14 cellular contexts compared by ENCODE assay signal in the genomic region with DNA sequence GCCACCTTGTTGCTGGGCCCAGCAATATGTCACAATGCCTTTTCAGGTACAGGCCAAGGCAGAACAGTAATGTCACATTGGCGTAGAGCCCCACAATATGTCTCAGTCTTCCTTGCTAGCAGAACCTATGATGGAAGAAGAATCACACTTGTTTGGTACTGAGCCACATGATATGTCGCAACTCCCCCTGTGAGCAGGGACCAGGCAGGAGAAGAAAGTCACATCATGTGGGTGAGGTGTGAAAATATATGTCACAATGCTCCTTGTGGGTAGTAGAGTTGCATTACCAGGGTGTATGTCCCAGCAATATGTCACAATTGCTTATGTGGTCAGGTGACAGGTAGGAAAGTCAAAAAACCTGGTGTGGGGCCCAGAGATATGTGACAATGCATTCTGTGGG. TPM values are rescaled to one million over a fixed set of nuclear protein-coding genes. Genes with fewer than 3 reads are reported as not detected.
DNase-seq lines count a peak whose midpoint lies in the region; ATAC-seq, FAIRE-seq and TF ChIP-seq lines count a peak whose summit lies in the region.
"Had no signal": no experiment of that assay in that cellular context is flagged by ENCODE, and none has a peak within 500 bp of the region (broad histone marks: within the 10 kb centered on the region; RNA-seq: fewer than 3 reads in every experiment).

No MANE protein-coding gene starts in this region.

- no peaks in the 10 kb centered on the region for H3K36me3 ChIP-seq in small intestine (ENCODE audit: control insufficient read depth in 2 of 2, insufficient read depth in 2 of 2, low read length in 2 of 2)

- POLR2A ChIA-PET in activated CD4-positive, alpha-beta T cell treated with anti-CD3 and anti-CD28 coated beads for 36 hours (lab: Charles Lee): no interaction called here

- TF ChIP-seq CTCF in HL-60 (IDR thresholded peaks at IDR 0.05; ENCODE audit: insufficient read depth, low read length): no peak
- no peak for TF ChIP-seq CTCF in coronary artery (IDR thresholded peaks at IDR 0.05)

- H3K27ac Mint-ChIP-seq in activated CD4-positive, alpha-beta T cell treated with anti-CD3 and anti-CD28 coated beads for 36 hours: peak overlapping the region; percentile 8
- no peak overlapping the region for H3K27ac Mint-ChIP-seq in activated CD4-positive, alpha-beta T cell treated with anti-CD3 and anti-CD28 coated beads, Interleukin-2, amount 10 ng/mL, durations not matched to agents 24 days and 14 days
- H3K27ac Mint-ChIP-seq: HFFc6 had no signal

- H3K27ac ChIP-seq in HL-60 (replicated peaks): peak overlapping the region; percentile 38; the same call in 1 of the 2 replicates
- no peak overlapping the region for H3K27ac ChIP-seq in coronary artery
- peak overlapping the region; percentile 80 to 83 for H3K27ac ChIP-seq in small intestine (ENCODE audit: low read depth in 1 of 2, low read length in 1 of 2)

- H3K4me3 Mint-ChIP-seq in activated CD4-positive, alpha-beta T cell treated with anti-CD3 and anti-CD28 coated beads for 36 hours: no peak overlapping the region
- no peak overlapping the region for H3K4me3 Mint-ChIP-seq in activated CD4-positive, alpha-beta T cell treated with anti-CD3 and anti-CD28 coated beads, Interleukin-2, amount 10 ng/mL, durations not matched to agents 24 days and 14 days
- H3K4me3 Mint-ChIP-seq: HFFc6 had no signal

- H3K4me1 Mint-ChIP-seq in activated CD4-positive, alpha-beta T cell treated with anti-CD3 and anti-CD28 coated beads for 36 hours: peaks cover 9% of the 10 kb centered on the region
- H3K4me1 Mint-ChIP-seq in activated CD4-positive, alpha-beta T cell treated with anti-CD3 and anti-CD28 coated beads, Interleukin-2, amount 10 ng/mL, durations not matched to agents 24 days and 14 days: no peaks in the 10 kb centered on the region

- FAIRE-seq in small intestine (lab: Jason Lieb, UNC): no peak

- H3K9me3 ChIP-seq in small intestine (ENCODE audit: control insufficient read depth, low read depth): no peaks in the 10 kb centered on the region

- H3K9me3 Mint-ChIP-seq in activated CD4-positive, alpha-beta T cell treated with anti-CD3 and anti-CD28 coated beads for 36 hours (ENCODE audit: low read depth): peaks cover 3% of the 10 kb centered on the region
- H3K9me3 Mint-ChIP-seq in activated CD4-positive, alpha-beta T cell treated with anti-CD3 and anti-CD28 coated beads, Interleukin-2, amount 10 ng/mL, durations not matched to agents 24 days and 14 days: peaks cover 42% of the 10 kb centered on the region
- H3K9me3 Mint-ChIP-seq: HFFc6 had no signal

- H3K27me3 ChIP-seq in HL-60 (ENCODE audit: insufficient read depth, poor library complexity, severe bottlenecking) (no peaks in the 10 kb centered on the region), small intestine (ENCODE audit: control insufficient read depth in 2 of 2, insufficient read depth in 2 of 2, low read length in 2 of 2) (no peaks in the 10 kb centered on the region)

- no peaks in the 10 kb centered on the region for H3K27me3 Mint-ChIP-seq in activated CD4-positive, alpha-beta T cell treated with anti-CD3 and anti-CD28 coated beads for 36 hours
- H3K27me3 Mint-ChIP-seq in activated CD4-positive, alpha-beta T cell treated with anti-CD3 and anti-CD28 coated beads, Interleukin-2, amount 10 ng/mL, durations not matched to agents 24 days and 14 days: no peaks in the 10 kb centered on the region

- WGBS in small intestine, 3 donors: 93 to 95% (median 93%) methylated on average over 2 of the region's 2 CpGs

- H3K4me3 ChIP-seq in HL-60 (replicated peaks; ENCODE audit: insufficient read depth, low read length) (no peak overlapping the region), coronary artery (no peak overlapping the region), small intestine (ENCODE audit: low read depth in 1 of 2, low read length in 2 of 2) (no peak overlapping the region)

- no peaks in the 10 kb centered on the region for H3K36me3 Mint-ChIP-seq in activated CD4-positive, alpha-beta T cell treated with anti-CD3 and anti-CD28 coated beads for 36 hours (ENCODE audit: low read depth)
- H3K36me3 Mint-ChIP-seq in activated CD4-positive, alpha-beta T cell treated with anti-CD3 and anti-CD28 coated beads, Interleukin-2, amount 10 ng/mL, durations not matched to agents 24 days and 14 days (ENCODE audit: low read depth): no peaks in the 10 kb centered on the region

- CTCF ChIA-PET in activated CD4-positive, alpha-beta T cell treated with anti-CD3 and anti-CD28 coated beads for 36 hours (lab: Charles Lee): no interaction called here

- ATAC-seq in activated CD4-positive, alpha-beta T cell treated with anti-CD3 and anti-CD28 coated beads for 36 hours: peak; percentile 49
- ATAC-seq in HG03039 (IDR thresholded peaks at IDR 0.05; ENCODE audit: unreplicated experiment): no peak

- DNase-seq in activated CD4-positive, alpha-beta T cell treated with anti-CD3 and anti-CD28 coated beads for 36 hours: peak; percentile 28
- no peak for DNase-seq in activated CD4-positive, alpha-beta T cell treated with anti-CD3 and anti-CD28 coated beads, Interleukin-2, amount 10 ng/mL, durations not matched to agents 24 days and 14 days
- DNase-seq in HL-60 (ENCODE audit: low read depth in 1 of 2, low spot score in 1 of 2) (peak; percentile 52 to 64), coronary artery (ENCODE audit: low spot score) (peak; percentile 9), small intestine (no peak), NCI-H226 (no peak), posterior vena cava (ENCODE audit: low spot score) (no peak)
- DNase-seq: 8988T, HFFc6, NCI-H1417 treated with DMSO at 0.1 percent for 48 hours, NCI-H2029, NCI-H524, SHP77 treated with DMSO at 0.1 percent for 48 hours had no signal

- intact Hi-C loops in activated CD4-positive, alpha-beta T cell treated with anti-CD3 and anti-CD28 coated beads for 36 hours (cut with DNase I, micrococcal nuclease): no loop called here
- intact Hi-C loops in activated CD4-positive, alpha-beta T cell treated with anti-CD3 and anti-CD28 coated beads, Interleukin-2, amount 10 ng/mL, durations not matched to agents 24 days and 14 days (cut with micrococcal nuclease): no loop called here
- intact Hi-C loops in posterior vena cava (cut with DNase I): no loop called here

- peaks cover 0 to 21% of the 10 kb centered on the region in 2 donors for H3K4me1 ChIP-seq in small intestine (ENCODE audit: control insufficient read depth in 2 of 2, insufficient read depth in 1 of 2, low read depth in 1 of 2, low read length in 1 of 2)

RNA-seq across cellular contexts. Expression of gene ZNF91, which starts 7.1 kb away (rescaled TPM):
- 10 to 100 TPM; 35.7 to 45.5 TPM for total RNA-seq in activated CD4-positive, alpha-beta T cell treated with anti-CD3 and anti-CD28 coated beads for 36 hours
- 25.0 and 31.1 TPM in 2 replicates for total RNA-seq in activated CD4-positive, alpha-beta T cell treated with anti-CD3 and anti-CD28 coated beads, Interleukin-2, amount 10 ng/mL, durations not matched to agents 24 days and 14 days
- polyA plus RNA-seq in small intestine: 10 to 100 TPM; 12.4 to 18.3 (median 13.9) TPM
- total RNA-seq in posterior vena cava: 10 to 100 TPM; 43.0 to 48.0 TPM

Comparison
In these comparisons a context has a peak if more than half of its experiments do, and no peak if none do; other contexts are left out.
1. DNase-seq: peak in activated CD4-positive, alpha-beta T cell treated with anti-CD3 and anti-CD28 coated beads for 36 hours (single experiment), HL-60 (2 of 2) and coronary artery (single experiment); none in activated CD4-positive, alpha-beta T cell treated with anti-CD3 and anti-CD28 coated beads, Interleukin-2, amount 10 ng/mL, durations not matched to agents 24 days and 14 days (single experiment), small intestine (single experiment), NCI-H226 (single experiment) and posterior vena cava (single experiment).
2. H3K27ac ChIP-seq: peak in HL-60 (single experiment) and small intestine (2 of 2); none in coronary artery (0 of 2).